In the genomic region with DNA sequence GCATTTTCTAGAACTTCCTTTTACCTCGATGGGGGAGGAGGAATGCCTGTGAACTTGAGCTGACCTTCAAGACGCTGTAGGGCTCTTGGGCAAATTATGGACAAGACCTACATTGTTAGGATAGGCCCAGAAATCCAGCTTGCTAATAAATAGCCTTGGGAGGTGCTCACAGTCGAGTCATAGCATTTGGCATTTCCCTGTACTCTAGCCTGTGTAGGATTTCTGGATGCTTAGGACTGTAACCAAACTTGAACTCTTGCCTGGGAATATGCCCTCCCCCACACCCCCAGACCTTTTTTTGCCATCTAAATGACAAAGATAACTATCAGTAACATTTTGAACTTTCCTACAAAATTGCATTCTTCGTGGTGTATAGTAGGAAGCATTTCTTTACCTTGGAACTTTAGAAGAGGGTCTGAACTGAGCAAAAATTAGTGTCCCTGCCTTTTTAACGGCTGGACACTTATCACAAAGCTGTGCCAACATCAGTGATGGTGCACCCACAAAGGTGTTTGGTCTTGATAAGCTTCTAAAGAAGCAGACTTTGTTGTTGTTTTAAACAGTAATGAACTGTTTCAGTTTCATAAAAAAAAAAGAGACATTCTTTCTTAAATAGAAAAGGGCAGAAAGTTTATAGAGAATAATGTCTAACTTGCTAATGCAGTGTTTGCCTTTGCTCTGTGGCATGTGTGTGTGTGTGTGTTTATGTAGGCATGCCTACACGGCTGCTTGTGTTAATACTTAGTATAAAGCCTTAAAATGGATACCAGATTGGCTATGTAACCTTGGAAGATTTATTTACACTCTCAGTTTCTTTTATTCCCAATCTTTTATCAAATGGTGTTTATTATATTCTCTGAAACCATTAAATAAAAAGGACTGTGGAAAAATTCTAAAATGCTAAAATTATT, we compare ENCODE assay signal across 1 cellular context.
A peak's percentile ranks its signal among the peaks of the same experiment; 100 is the strongest.
TF ChIP-seq lines count a peak whose summit lies in the region.

No MANE protein-coding gene starts in this region.

TF ChIP-seq in K562, 482 proteins besides CTCF, POLR2A, EP300 and RAD21 (continued from another document and continues in another):
- TF ChIP-seq MYBL2 (IDR thresholded peaks at IDR 0.05; ENCODE audit: low read depth) = peak; percentile 70
- no peak for TF ChIP-seq MYBL2 (CRISPR knock-in tag; IDR thresholded peaks at IDR 0.05; ENCODE audit: borderline replicate concordance)
- TF ChIP-seq HNRNPK (IDR thresholded peaks at IDR 0.05; ENCODE audit: low read depth, low read length, poor library complexity, severe bottlenecking) = no peak
- TF ChIP-seq, protein P1, sequence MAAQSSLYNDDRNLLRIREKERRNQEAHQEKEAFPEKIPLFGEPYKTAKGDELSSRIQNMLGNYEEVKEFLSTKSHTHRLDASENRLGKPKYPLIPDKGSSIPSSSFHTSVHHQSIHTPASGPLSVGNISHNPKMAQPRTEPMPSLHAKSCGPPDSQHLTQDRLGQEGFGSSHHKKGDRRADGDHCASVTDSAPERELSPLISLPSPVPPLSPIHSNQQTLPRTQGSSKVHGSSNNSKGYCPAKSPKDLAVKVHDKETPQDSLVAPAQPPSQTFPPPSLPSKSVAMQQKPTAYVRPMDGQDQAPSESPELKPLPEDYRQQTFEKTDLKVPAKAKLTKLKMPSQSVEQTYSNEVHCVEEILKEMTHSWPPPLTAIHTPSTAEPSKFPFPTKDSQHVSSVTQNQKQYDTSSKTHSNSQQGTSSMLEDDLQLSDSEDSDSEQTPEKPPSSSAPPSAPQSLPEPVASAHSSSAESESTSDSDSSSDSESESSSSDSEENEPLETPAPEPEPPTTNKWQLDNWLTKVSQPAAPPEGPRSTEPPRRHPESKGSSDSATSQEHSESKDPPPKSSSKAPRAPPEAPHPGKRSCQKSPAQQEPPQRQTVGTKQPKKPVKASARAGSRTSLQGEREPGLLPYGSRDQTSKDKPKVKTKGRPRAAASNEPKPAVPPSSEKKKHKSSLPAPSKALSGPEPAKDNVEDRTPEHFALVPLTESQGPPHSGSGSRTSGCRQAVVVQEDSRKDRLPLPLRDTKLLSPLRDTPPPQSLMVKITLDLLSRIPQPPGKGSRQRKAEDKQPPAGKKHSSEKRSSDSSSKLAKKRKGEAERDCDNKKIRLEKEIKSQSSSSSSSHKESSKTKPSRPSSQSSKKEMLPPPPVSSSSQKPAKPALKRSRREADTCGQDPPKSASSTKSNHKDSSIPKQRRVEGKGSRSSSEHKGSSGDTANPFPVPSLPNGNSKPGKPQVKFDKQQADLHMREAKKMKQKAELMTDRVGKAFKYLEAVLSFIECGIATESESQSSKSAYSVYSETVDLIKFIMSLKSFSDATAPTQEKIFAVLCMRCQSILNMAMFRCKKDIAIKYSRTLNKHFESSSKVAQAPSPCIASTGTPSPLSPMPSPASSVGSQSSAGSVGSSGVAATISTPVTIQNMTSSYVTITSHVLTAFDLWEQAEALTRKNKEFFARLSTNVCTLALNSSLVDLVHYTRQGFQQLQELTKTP (IDR thresholded peaks at IDR 0.05; ENCODE audit: low read depth in 1 of 2, partially characterized antibody in 2 of 2) = peak in 1 of 2 experiments; percentile 55
- no peak for TF ChIP-seq RBM25 (IDR thresholded peaks at IDR 0.05; ENCODE audit: low read depth, low read length, severe bottlenecking)
- no peak for TF ChIP-seq POLR3A (IDR thresholded peaks at IDR 0.05; ENCODE audit: borderline replicate concordance, extremely low read depth, insufficient read depth, insufficient read length)
- no peak for TF ChIP-seq ASH1L (IDR thresholded peaks at IDR 0.05; ENCODE audit: borderline replicate concordance, low read depth, partially characterized antibody)
- TF ChIP-seq, protein P2, sequence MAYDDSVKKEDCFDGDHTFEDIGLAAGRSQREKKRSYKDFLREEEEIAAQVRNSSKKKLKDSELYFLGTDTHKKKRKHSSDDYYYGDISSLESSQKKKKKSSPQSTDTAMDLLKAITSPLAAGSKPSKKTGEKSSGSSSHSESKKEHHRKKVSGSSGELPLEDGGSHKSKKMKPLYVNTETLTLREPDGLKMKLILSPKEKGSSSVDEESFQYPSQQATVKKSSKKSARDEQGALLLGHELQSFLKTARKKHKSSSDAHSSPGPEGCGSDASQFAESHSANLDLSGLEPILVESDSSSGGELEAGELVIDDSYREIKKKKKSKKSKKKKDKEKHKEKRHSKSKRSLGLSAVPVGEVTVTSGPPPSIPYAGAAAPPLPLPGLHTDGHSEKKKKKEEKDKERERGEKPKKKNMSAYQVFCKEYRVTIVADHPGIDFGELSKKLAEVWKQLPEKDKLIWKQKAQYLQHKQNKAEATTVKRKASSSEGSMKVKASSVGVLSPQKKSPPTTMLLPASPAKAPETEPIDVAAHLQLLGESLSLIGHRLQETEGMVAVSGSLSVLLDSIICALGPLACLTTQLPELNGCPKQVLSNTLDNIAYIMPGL (CRISPR knock-in tag; IDR thresholded peaks at IDR 0.05) = no peak
- no peak for TF ChIP-seq SRSF7 (optimal IDR thresholded peaks at IDR 0.05; ENCODE audit: low read depth, low read length)
- TF ChIP-seq ZNF696 (CRISPR knock-in tag; conservative IDR thresholded peaks at IDR 0.05) = no peak
- TF ChIP-seq ZNF778 (CRISPR knock-in tag; IDR thresholded peaks at IDR 0.05) = no peak
- TF ChIP-seq, protein P3, sequence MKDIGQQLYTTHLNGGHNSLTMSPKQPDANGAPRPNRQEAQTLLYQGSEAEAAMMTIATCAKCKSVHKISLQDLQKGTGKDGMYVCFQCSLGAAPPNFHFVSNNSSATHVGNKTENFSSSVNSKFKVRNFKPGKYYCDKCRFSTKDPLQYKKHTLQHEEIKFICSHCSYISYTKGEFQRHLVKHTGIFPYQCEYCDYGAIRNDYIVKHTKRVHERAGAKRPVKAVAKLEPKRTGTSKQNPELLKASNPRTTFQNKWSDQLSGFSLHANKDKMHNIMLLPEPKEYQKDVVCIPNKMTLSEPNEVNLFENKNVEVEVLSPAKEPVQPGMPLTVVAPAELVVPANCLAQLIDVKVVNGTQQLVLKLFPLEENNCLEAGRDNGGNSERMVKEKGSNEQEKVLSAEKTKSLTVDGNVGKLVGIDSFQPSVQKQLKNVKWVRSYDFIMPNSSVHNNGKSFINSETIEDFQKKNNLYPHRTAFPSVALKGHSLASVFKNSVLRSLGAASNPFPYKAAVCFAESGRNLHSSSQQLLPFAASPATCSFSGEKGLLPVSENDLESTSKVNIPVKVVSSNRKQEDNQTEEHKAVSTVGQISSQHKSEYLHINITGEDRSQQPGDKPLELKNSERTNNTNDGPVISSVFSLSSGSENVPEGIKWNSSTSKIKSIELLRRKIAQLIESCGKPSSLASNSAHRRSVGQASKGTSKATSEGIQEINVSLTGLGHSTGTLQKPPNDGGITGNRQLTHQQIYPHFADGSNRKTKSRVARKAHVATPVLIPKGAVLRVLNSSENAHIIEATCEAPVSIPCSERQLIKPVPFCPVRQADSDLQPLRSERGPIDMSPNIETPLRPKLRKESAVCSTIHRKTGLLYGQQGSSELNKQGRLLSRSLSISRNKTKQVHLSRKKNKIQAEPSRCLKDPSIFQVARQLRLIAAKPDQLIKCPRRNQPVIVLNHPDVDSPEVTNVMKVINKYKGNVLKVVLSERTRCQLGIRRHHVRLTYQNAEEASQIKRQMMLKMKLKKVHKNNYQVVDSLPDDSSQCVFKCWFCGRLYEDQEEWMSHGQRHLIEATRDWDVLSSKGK (CRISPR knock-in tag; IDR thresholded peaks at IDR 0.05) = no peak
- no peak for TF ChIP-seq BRD9 (IDR thresholded peaks at IDR 0.05; ENCODE audit: low read depth, partially characterized antibody)
- TF ChIP-seq ZNF140 (CRISPR knock-in tag; IDR thresholded peaks at IDR 0.05) = no peak
- TF ChIP-seq, protein P4, sequence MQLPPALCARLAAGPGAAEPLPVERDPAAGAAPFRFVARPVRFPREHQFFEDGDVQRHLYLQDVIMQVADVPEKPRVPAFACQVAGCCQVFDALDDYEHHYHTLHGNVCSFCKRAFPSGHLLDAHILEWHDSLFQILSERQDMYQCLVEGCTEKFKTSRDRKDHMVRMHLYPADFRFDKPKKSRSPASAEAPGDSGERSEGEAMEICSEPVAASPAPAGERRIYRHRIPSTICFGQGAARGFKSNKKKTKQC (CRISPR knock-in tag; IDR thresholded peaks at IDR 0.05) = no peak
- no peak for TF ChIP-seq PURB (CRISPR knock-in tag; IDR thresholded peaks at IDR 0.05; ENCODE audit: low read depth)
- TF ChIP-seq BACH1 (tag; IDR thresholded peaks at IDR 0.05) = no peak
- TF ChIP-seq, protein P5, sequence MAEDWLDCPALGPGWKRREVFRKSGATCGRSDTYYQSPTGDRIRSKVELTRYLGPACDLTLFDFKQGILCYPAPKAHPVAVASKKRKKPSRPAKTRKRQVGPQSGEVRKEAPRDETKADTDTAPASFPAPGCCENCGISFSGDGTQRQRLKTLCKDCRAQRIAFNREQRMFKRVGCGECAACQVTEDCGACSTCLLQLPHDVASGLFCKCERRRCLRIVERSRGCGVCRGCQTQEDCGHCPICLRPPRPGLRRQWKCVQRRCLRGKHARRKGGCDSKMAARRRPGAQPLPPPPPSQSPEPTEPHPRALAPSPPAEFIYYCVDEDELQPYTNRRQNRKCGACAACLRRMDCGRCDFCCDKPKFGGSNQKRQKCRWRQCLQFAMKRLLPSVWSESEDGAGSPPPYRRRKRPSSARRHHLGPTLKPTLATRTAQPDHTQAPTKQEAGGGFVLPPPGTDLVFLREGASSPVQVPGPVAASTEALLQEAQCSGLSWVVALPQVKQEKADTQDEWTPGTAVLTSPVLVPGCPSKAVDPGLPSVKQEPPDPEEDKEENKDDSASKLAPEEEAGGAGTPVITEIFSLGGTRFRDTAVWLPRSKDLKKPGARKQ (CRISPR knock-in tag; IDR thresholded peaks at IDR 0.05) = no peak
- TF ChIP-seq, protein P6, sequence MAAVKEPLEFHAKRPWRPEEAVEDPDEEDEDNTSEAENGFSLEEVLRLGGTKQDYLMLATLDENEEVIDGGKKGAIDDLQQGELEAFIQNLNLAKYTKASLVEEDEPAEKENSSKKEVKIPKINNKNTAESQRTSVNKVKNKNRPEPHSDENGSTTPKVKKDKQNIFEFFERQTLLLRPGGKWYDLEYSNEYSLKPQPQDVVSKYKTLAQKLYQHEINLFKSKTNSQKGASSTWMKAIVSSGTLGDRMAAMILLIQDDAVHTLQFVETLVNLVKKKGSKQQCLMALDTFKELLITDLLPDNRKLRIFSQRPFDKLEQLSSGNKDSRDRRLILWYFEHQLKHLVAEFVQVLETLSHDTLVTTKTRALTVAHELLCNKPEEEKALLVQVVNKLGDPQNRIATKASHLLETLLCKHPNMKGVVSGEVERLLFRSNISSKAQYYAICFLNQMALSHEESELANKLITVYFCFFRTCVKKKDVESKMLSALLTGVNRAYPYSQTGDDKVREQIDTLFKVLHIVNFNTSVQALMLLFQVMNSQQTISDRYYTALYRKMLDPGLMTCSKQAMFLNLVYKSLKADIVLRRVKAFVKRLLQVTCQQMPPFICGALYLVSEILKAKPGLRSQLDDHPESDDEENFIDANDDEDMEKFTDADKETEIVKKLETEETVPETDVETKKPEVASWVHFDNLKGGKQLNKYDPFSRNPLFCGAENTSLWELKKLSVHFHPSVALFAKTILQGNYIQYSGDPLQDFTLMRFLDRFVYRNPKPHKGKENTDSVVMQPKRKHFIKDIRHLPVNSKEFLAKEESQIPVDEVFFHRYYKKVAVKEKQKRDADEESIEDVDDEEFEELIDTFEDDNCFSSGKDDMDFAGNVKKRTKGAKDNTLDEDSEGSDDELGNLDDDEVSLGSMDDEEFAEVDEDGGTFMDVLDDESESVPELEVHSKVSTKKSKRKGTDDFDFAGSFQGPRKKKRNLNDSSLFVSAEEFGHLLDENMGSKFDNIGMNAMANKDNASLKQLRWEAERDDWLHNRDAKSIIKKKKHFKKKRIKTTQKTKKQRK (IDR thresholded peaks at IDR 0.05; ENCODE audit: borderline replicate concordance, low read depth, low read length) = no peak
- no peak for TF ChIP-seq SNIP1 (IDR thresholded peaks at IDR 0.05; ENCODE audit: low read depth)
- no peak for TF ChIP-seq ZNF444 (CRISPR knock-in tag; IDR thresholded peaks at IDR 0.05)
- peak; percentile 90 for TF ChIP-seq TCF3 (CRISPR knock-in tag; IDR thresholded peaks at IDR 0.05)
- no peak for TF ChIP-seq HMGN3 (IDR thresholded peaks at IDR 0.05; ENCODE audit: borderline replicate concordance, extremely low read depth, insufficient read length, low read depth, low read length)
- no peak for TF ChIP-seq KDM4B (IDR thresholded peaks at IDR 0.05; ENCODE audit: borderline replicate concordance in 2 of 2, low read depth in 1 of 2)
- TF ChIP-seq, protein P7, sequence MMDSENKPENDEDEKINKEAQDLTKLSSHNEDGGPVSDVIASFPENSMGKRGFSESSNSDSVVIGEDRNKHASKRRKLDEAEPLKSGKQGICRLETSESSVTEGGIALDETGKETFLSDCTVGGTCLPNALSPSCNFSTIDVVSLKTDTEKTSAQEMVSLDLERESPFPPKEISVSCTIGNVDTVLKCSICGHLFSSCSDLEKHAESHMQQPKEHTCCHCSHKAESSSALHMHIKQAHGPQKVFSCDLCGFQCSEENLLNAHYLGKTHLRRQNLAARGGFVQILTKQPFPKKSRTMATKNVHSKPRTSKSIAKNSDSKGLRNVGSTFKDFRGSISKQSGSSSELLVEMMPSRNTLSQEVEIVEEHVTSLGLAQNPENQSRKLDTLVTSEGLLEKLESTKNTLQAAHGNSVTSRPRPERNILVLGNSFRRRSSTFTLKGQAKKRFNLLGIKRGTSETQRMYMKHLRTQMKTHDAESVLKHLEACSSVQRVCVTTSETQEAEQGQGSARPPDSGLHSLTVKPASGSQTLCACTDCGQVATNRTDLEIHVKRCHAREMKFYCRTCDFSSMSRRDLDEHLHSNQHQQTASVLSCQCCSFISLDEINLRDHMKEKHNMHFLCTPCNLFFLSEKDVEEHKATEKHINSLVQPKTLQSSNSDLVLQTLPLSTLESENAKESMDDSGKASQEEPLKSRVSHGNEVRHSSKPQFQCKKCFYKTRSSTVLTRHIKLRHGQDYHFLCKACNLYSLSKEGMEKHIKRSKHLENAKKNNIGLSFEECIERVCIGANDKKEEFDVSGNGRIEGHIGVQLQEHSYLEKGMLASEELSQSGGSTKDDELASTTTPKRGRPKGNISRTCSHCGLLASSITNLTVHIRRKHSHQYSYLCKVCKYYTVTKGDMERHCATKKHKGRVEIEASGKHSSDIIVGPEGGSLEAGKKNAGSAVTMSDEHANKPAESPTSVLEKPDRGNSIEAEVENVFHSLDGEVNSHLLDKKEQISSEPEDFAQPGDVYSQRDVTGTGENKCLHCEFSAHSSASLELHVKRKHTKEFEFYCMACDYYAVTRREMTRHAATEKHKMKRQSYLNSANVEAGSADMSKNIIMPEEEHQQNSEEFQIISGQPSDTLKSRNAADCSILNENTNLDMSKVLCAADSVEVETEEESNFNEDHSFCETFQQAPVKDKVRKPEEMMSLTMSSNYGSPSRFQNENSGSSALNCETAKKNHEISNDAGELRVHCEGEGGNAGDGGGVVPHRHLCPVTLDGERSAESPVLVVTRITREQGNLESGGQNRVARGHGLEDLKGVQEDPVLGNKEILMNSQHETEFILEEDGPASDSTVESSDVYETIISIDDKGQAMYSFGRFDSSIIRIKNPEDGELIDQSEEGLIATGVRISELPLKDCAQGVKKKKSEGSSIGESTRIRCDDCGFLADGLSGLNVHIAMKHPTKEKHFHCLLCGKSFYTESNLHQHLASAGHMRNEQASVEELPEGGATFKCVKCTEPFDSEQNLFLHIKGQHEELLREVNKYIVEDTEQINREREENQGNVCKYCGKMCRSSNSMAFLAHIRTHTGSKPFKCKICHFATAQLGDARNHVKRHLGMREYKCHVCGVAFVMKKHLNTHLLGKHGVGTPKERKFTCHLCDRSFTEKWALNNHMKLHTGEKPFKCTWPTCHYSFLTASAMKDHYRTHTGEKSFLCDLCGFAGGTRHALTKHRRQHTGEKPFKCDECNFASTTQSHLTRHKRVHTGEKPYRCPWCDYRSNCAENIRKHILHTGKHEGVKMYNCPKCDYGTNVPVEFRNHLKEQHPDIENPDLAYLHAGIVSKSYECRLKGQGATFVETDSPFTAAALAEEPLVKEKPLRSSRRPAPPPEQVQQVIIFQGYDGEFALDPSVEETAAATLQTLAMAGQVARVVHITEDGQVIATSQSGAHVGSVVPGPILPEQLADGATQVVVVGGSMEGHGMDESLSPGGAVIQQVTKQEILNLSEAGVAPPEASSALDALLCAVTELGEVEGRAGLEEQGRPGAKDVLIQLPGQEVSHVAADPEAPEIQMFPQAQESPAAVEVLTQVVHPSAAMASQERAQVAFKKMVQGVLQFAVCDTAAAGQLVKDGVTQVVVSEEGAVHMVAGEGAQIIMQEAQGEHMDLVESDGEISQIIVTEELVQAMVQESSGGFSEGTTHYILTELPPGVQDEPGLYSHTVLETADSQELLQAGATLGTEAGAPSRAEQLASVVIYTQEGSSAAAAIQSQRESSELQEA (IDR thresholded peaks at IDR 0.05; ENCODE audit: low read depth) = no peak
